ENCODE assay signal across 18 cellular contexts in genomic region chr17:41873559-41874292, GRCh38. TPM values are rescaled to one million over a fixed set of nuclear protein-coding genes. Genes with fewer than 3 reads are reported as not detected.
A peak's percentile ranks its signal among the peaks of the same experiment; 100 is the strongest.
DNase-seq lines count a peak whose midpoint lies in the region; ATAC-seq, FAIRE-seq and TF ChIP-seq lines count a peak whose summit lies in the region.
"Had no signal": no experiment of that assay in that cellular context is flagged by ENCODE, and none has a peak within 500 bp of the region (broad histone marks: within the 10 kb centered on the region; RNA-seq: fewer than 3 reads in every experiment).

No MANE protein-coding gene starts in this region.

- H3K9me3 Mint-ChIP-seq in activated naive CD8-positive, alpha-beta T cell (ENCODE audit: low read depth), result no peaks in the 10 kb centered on the region
- H3K9me3 Mint-ChIP-seq in activated naive CD8-positive, alpha-beta T cell treated with anti-CD3 and anti-CD28 coated beads for 36 hours, result no peaks in the 10 kb centered on the region
- no peaks in the 10 kb centered on the region for H3K9me3 Mint-ChIP-seq in astrocyte (ENCODE audit: unreplicated experiment)
- H3K9me3 Mint-ChIP-seq in activated T-cell treated with anti-CD3 and anti-CD28 coated beads, Interleukin-2, amount 50 U/mL, for 72 hours, result no peaks in the 10 kb centered on the region

- DNase-seq in activated naive CD8-positive, alpha-beta T cell treated with anti-CD3 and anti-CD28 coated beads for 36 hours, result no peak
- no peak for DNase-seq in astrocyte (ENCODE audit: low read depth)
- no peak for DNase-seq in omental fat pad (ENCODE audit: low spot score)
- DNase-seq in activated effector memory CD4-positive, alpha-beta T cell treated with Interleukin-2 at 50 U/mL for 16 hours, result no peak
- DNase-seq in cardiac septum (ENCODE audit: low spot score), result no peak
- no peak for DNase-seq in suprapubic skin (ENCODE audit: low spot score in 2 of 2)
- DNase-seq in activated T-cell treated with anti-CD3 and anti-CD28 coated beads, Interleukin-2, amount 50 U/mL, for 72 hours, result no peak
- DNase-seq: H9, KBM-7, NCI-H1436 treated with DMSO at 0.1 percent for 48 hours, NCI-H2029 treated with DMSO at 0.1 percent for 48 hours, NCI-H510A, NCI-H774, SJCRH30 had no signal

- no peaks in the 10 kb centered on the region for H3K27me3 ChIP-seq in astrocyte (ENCODE audit: insufficient read depth, low read length)
- no peaks in the 10 kb centered on the region for H3K27me3 ChIP-seq in suprapubic skin
- H3K27me3 ChIP-seq: SJCRH30 had no signal

- no peak for FAIRE-seq in astrocyte (lab: Jason Lieb, UNC)
- FAIRE-seq: A204.1 had no signal

- peaks cover 11% of the 10 kb centered on the region for H3K36me3 Mint-ChIP-seq in activated naive CD8-positive, alpha-beta T cell
- peaks cover 35% of the 10 kb centered on the region for H3K36me3 Mint-ChIP-seq in activated naive CD8-positive, alpha-beta T cell treated with anti-CD3 and anti-CD28 coated beads for 36 hours
- H3K36me3 Mint-ChIP-seq in astrocyte (ENCODE audit: low read depth, unreplicated experiment), result peaks cover 29% of the 10 kb centered on the region
- H3K36me3 Mint-ChIP-seq in activated T-cell treated with anti-CD3 and anti-CD28 coated beads, Interleukin-2, amount 50 U/mL, for 72 hours (ENCODE audit: insufficient read depth in 2 of 2), result peaks cover 5 to 21% of the 10 kb centered on the region in 2 donors

- peaks cover 6% of the 10 kb centered on the region for H3K4me1 Mint-ChIP-seq in activated naive CD8-positive, alpha-beta T cell (ENCODE audit: low read depth)
- peaks cover 10% of the 10 kb centered on the region for H3K4me1 Mint-ChIP-seq in activated naive CD8-positive, alpha-beta T cell treated with anti-CD3 and anti-CD28 coated beads for 36 hours
- H3K4me1 Mint-ChIP-seq in astrocyte (ENCODE audit: low read depth, unreplicated experiment), result no peaks in the 10 kb centered on the region
- peaks cover 30% of the 10 kb centered on the region for H3K4me1 Mint-ChIP-seq in activated T-cell treated with anti-CD3 and anti-CD28 coated beads, Interleukin-2, amount 50 U/mL, for 72 hours (ENCODE audit: low read depth)
- H3K4me1 Mint-ChIP-seq: H9 had no signal

- no peak overlapping the region for H2AFZ ChIP-seq in astrocyte (ENCODE audit: low read depth, low read length)

- peak; percentile 43 for ATAC-seq in omental fat pad (ENCODE audit: low FRiP score)
- ATAC-seq in activated T-cell treated with anti-CD3 and anti-CD28 coated beads, Interleukin-2, amount 50 U/mL, for 72 hours (replicated peaks in 1 of 2), result no peak

- peaks cover 7% of the 10 kb centered on the region for H3K79me2 ChIP-seq in astrocyte (ENCODE audit: insufficient read depth, low read length)

- no peak overlapping the region for H3K4me2 ChIP-seq in astrocyte (ENCODE audit: low read length)

- WGBS in suprapubic skin, result 98% methylated on average over 9 of the region's 10 CpGs

- TF ChIP-seq CTCF in astrocyte (IDR thresholded peaks at IDR 0.05; ENCODE audit: insufficient read depth, low read depth, low read length), result no peak
- TF ChIP-seq CTCF in omental fat pad (IDR thresholded peaks at IDR 0.05), result no peak
- no peak for TF ChIP-seq CTCF in suprapubic skin (IDR thresholded peaks at IDR 0.05)

- no peak for TF ChIP-seq EP300 in suprapubic skin (IDR thresholded peaks at IDR 0.05)

- H3K4me3 ChIP-seq in astrocyte (ENCODE audit: insufficient read depth, low read depth, low read length), result no peak overlapping the region
- H3K4me3 ChIP-seq in suprapubic skin, result no peak overlapping the region
- H3K4me3 ChIP-seq: SJCRH30 had no signal

- no peaks in the 10 kb centered on the region for H3K9me3 ChIP-seq in astrocyte (ENCODE audit: insufficient read depth, low read depth, low read length)
- H3K9me3 ChIP-seq in suprapubic skin, result no peaks in the 10 kb centered on the region
- H3K9me3 ChIP-seq: SJCRH30 had no signal

- H3K27ac Mint-ChIP-seq in activated naive CD8-positive, alpha-beta T cell, result peak overlapping the region; percentile 34
- H3K27ac Mint-ChIP-seq in activated naive CD8-positive, alpha-beta T cell treated with anti-CD3 and anti-CD28 coated beads for 36 hours, result no peak overlapping the region
- H3K27ac Mint-ChIP-seq in astrocyte (ENCODE audit: unreplicated experiment), result no peak overlapping the region
- no peak overlapping the region for H3K27ac Mint-ChIP-seq in activated T-cell treated with anti-CD3 and anti-CD28 coated beads, Interleukin-2, amount 50 U/mL, for 72 hours

- peaks cover 68% of the 10 kb centered on the region for H4K20me1 ChIP-seq in astrocyte (ENCODE audit: insufficient read depth, low read length)

- H3K27ac ChIP-seq in astrocyte (ENCODE audit: low read depth, low read length), result no peak overlapping the region
- no peak overlapping the region for H3K27ac ChIP-seq in suprapubic skin
- H3K27ac ChIP-seq: C4-2B, SJCRH30 had no signal

- intact Hi-C loops in cardiac septum (cut with DNase I), result loop anchor here (10.0 kb wide), 1 partner anchor 139 kb away; the partner anchor contains the start of gene HAP1

- H3K4me1 ChIP-seq in astrocyte (ENCODE audit: insufficient read depth, low read length) (no peaks in the 10 kb centered on the region), suprapubic skin (no peaks in the 10 kb centered on the region)
- H3K4me1 ChIP-seq: SJCRH30 had no signal

- TF ChIP-seq POLR2A in suprapubic skin (IDR thresholded peaks at IDR 0.05), result no peak

- no peak overlapping the region for H3K9ac ChIP-seq in astrocyte (ENCODE audit: low read length)

- H3K36me3 ChIP-seq in astrocyte (ENCODE audit: insufficient read depth, low read length) (peaks cover 67% of the 10 kb centered on the region), suprapubic skin (peaks cover 84% of the 10 kb centered on the region)

- no peaks in the 10 kb centered on the region for H3K27me3 Mint-ChIP-seq in activated naive CD8-positive, alpha-beta T cell
- no peaks in the 10 kb centered on the region for H3K27me3 Mint-ChIP-seq in activated naive CD8-positive, alpha-beta T cell treated with anti-CD3 and anti-CD28 coated beads for 36 hours
- no peaks in the 10 kb centered on the region for H3K27me3 Mint-ChIP-seq in astrocyte (ENCODE audit: low read depth, unreplicated experiment)
- no peaks in the 10 kb centered on the region for H3K27me3 Mint-ChIP-seq in activated T-cell treated with anti-CD3 and anti-CD28 coated beads, Interleukin-2, amount 50 U/mL, for 72 hours (ENCODE audit: low read depth)

- H3K4me3 Mint-ChIP-seq in activated naive CD8-positive, alpha-beta T cell, result no peak overlapping the region
- H3K4me3 Mint-ChIP-seq in activated naive CD8-positive, alpha-beta T cell treated with anti-CD3 and anti-CD28 coated beads for 36 hours, result no peak overlapping the region
- H3K4me3 Mint-ChIP-seq in astrocyte (ENCODE audit: unreplicated experiment), result peak overlapping the region; percentile 5
- no peak overlapping the region for H3K4me3 Mint-ChIP-seq in activated T-cell treated with anti-CD3 and anti-CD28 coated beads, Interleukin-2, amount 50 U/mL, for 72 hours
- H3K4me3 Mint-ChIP-seq: H9 had no signal

RNA-seq across cellular contexts. Expression of gene KLHL11, which starts 8.5 kb away (rescaled TPM):
- 10 to 100 TPM; 17.5 to 17.6 TPM for total RNA-seq in activated naive CD8-positive, alpha-beta T cell treated with anti-CD3 and anti-CD28 coated beads for 36 hours
- total RNA-seq in astrocyte (12.3 and 12.8 TPM in 2 replicates), omental fat pad (10 to 100 TPM; 16.2 to 18.8 (median 18.0) TPM), cardiac septum (5.1 TPM), suprapubic skin (10 to 100 TPM; 19.6 to 27.9 (median 21.4) TPM)
- 10 to 100 TPM; 17.6 to 24.4 TPM for total RNA-seq in activated T-cell treated with anti-CD3 and anti-CD28 coated beads, Interleukin-2, amount 50 U/mL, for 72 hours

RNA-seq across cellular contexts. Expression of gene KLHL10, which starts 36.1 kb away (rescaled TPM):
- under 1 TPM; 0.19 to 0.30 TPM for total RNA-seq in activated naive CD8-positive, alpha-beta T cell treated with anti-CD3 and anti-CD28 coated beads for 36 hours
- total RNA-seq in astrocyte, result not detected in 2 replicates
- total RNA-seq in omental fat pad, result under 1 TPM in 3 of 4 donors, not detected in 1; 0.44 to 0.72 (median 0.63) TPM
- total RNA-seq in cardiac septum, result not detected
- total RNA-seq in suprapubic skin, result under 1 TPM in 1 of 4 donors, not detected in 3; 0.30 TPM
- under 1 TPM in 1 of 2 donors, not detected in 1; 0.36 TPM for total RNA-seq in activated T-cell treated with anti-CD3 and anti-CD28 coated beads, Interleukin-2, amount 50 U/mL, for 72 hours
- total RNA-seq: M059J, SJCRH30 had no signal

RNA-seq across cellular contexts. Expression of gene NT5C3B, which starts 37.7 kb away (rescaled TPM):
- total RNA-seq in activated naive CD8-positive, alpha-beta T cell treated with anti-CD3 and anti-CD28 coated beads for 36 hours, result 10 to 100 TPM; 52.8 to 56.7 TPM
- 47.4 and 56.1 TPM in 2 replicates for total RNA-seq in astrocyte
- total RNA-seq in omental fat pad, result 10 to 100 TPM; 35.5 to 65.9 (median 42.5) TPM
- total RNA-seq in cardiac septum, result 22.8 TPM
- total RNA-seq in suprapubic skin, result 10 to 100 TPM; 21.6 to 41.2 (median 30.7) TPM
- 10 to 100 TPM; 34.9 to 49.5 TPM for total RNA-seq in activated T-cell treated with anti-CD3 and anti-CD28 coated beads, Interleukin-2, amount 50 U/mL, for 72 hours

RNA-seq across cellular contexts. Expression of gene ACLY, which starts 45.0 kb away (rescaled TPM):
- total RNA-seq in activated naive CD8-positive, alpha-beta T cell treated with anti-CD3 and anti-CD28 coated beads for 36 hours, result 100 to 1,000 TPM; 197 to 202 TPM
- total RNA-seq in astrocyte (296 and 326 TPM in 2 replicates), omental fat pad (100 to 1,000 TPM in 3 of 4 donors, 10 to 100 TPM in 1; 91.6 to 133 (median 111) TPM), cardiac septum (33.6 TPM), suprapubic skin (10 to 100 TPM; 40.5 to 81.9 (median 72.9) TPM)
- total RNA-seq in activated T-cell treated with anti-CD3 and anti-CD28 coated beads, Interleukin-2, amount 50 U/mL, for 72 hours, result 100 to 1,000 TPM; 124 to 129 TPM

RNA-seq across cellular contexts. Expression of gene ODAD4, which starts 56.7 kb away (rescaled TPM):
- under 1 TPM; 0.58 to 0.84 TPM for total RNA-seq in activated naive CD8-positive, alpha-beta T cell treated with anti-CD3 and anti-CD28 coated beads for 36 hours
- total RNA-seq in astrocyte, result 0.98 and 1.1 TPM in 2 replicates
- under 1 TPM; 0.19 to 0.96 (median 0.49) TPM for total RNA-seq in omental fat pad
- 0.54 TPM for total RNA-seq in cardiac septum
- 1 to 10 TPM in 2 of 4 donors, under 1 TPM in 1, not detected in 1; 0.42 to 1.9 (median 1.3) TPM for total RNA-seq in suprapubic skin
- 1 to 10 TPM in 1 of 2 donors, under 1 TPM in 1; 0.72 to 1.6 TPM for total RNA-seq in activated T-cell treated with anti-CD3 and anti-CD28 coated beads, Interleukin-2, amount 50 U/mL, for 72 hours
